1 cellular context compared by ENCODE assay signal in the genomic region with DNA sequence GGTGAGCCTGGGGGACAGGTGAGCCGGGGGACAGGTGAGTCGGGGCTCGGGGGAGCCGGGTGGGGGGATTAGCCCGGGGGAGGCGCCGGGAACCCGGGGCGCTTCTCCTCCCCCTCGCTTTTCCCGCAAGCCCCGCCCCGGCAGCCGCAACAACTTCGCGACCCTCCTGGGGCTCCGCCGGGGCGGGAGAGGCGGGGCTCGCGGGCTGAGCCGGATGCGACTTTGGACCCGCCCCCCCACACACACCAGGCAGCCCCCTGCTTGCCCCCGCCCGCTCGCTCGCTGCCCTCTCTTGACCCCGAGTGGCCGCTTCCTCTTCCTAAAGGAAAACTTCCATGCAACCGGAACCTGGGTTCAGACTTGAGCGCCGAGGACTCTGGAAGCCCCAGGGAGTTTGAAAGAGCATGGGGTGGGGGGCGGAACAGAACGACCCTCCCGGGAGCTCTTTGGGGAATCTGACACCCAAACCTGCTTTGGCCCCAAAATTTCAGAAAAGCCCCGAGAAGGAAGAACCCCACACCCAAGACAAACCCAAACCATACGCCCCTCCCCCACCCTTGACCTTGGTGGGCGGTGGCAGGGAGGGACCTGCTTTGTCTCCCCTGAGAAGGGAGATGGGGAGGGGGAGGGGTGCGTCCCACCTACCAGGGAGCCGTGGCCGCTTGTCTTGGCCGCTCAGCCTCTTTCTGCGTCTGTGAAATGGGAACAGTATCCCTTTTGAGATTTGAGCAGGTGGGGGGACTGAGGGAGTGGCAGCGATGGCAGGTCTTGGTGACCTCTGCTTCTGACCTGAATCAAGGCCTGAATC.
TF ChIP-seq lines count a peak whose summit lies in the region.

No MANE protein-coding gene starts in this region.

TF ChIP-seq in HepG2, 621 proteins besides CTCF, POLR2A, EP300 and RAD21 (continued from another document):
- TF ChIP-seq, protein P1, sequence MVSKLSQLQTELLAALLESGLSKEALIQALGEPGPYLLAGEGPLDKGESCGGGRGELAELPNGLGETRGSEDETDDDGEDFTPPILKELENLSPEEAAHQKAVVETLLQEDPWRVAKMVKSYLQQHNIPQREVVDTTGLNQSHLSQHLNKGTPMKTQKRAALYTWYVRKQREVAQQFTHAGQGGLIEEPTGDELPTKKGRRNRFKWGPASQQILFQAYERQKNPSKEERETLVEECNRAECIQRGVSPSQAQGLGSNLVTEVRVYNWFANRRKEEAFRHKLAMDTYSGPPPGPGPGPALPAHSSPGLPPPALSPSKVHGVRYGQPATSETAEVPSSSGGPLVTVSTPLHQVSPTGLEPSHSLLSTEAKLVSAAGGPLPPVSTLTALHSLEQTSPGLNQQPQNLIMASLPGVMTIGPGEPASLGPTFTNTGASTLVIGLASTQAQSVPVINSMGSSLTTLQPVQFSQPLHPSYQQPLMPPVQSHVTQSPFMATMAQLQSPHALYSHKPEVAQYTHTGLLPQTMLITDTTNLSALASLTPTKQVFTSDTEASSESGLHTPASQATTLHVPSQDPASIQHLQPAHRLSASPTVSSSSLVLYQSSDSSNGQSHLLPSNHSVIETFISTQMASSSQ (IDR thresholded peaks at IDR 0.05; ENCODE audit: low read depth) = no peak; the same call in 1 of the 2 replicates
- TF ChIP-seq, protein P1 (CRISPR knock-in tag; IDR thresholded peaks at IDR 0.05; ENCODE audit: borderline replicate concordance) = peak; percentile 34; the same call in 1 of the 2 replicates
- TF ChIP-seq ZBTB7A (CRISPR knock-in tag; IDR thresholded peaks at IDR 0.05) = peak; percentile 30; the same call in 1 of the 2 replicates
- TF ChIP-seq RXRA (CRISPR knock-in tag; IDR thresholded peaks at IDR 0.05) = peak; percentile 98
- TF ChIP-seq SP1 (IDR thresholded peaks at IDR 0.05) = no peak
- no peak for TF ChIP-seq SP1 (CRISPR knock-in tag; IDR thresholded peaks at IDR 0.05)
- peak; percentile 39; the same call in 1 of the 2 replicates for TF ChIP-seq POGZ (CRISPR knock-in tag; IDR thresholded peaks at IDR 0.05)
- no peak for TF ChIP-seq GABPA (IDR thresholded peaks at IDR 0.05; ENCODE audit: low read depth, low read length)
- peak; percentile 71 for TF ChIP-seq GABPA (CRISPR knock-in tag; IDR thresholded peaks at IDR 0.05; ENCODE audit: low read depth)
- TF ChIP-seq RARA (CRISPR knock-in tag; IDR thresholded peaks at IDR 0.05) = peak; percentile 92
- TF ChIP-seq ZNF7 (CRISPR knock-in tag; IDR thresholded peaks at IDR 0.05) = no peak
- 0 out of 2 replicates have a peak, but pooled peaks have one; percentile 9 for TF ChIP-seq GATA4 (IDR thresholded peaks at IDR 0.05; ENCODE audit: borderline replicate concordance, low read depth)
- no peak for TF ChIP-seq MXD3 (CRISPR knock-in tag; IDR thresholded peaks at IDR 0.05)
- TF ChIP-seq ZNF562 (CRISPR knock-in tag; IDR thresholded peaks at IDR 0.05; ENCODE audit: borderline replicate concordance) = no peak
- TF ChIP-seq KLF11 (CRISPR knock-in tag; IDR thresholded peaks at IDR 0.05) = no peak
